In genomic region chrX:53039239-53039638, GRCh38 we compare ENCODE assay signal across 25 cellular contexts.
"Had no signal": no experiment of that assay in that cellular context is flagged by ENCODE, and none has a peak within 500 bp of the region (broad histone marks: within the 10 kb centered on the region; RNA-seq: fewer than 3 reads in every experiment).

No MANE protein-coding gene starts in this region.

- H3K27ac Mint-ChIP-seq: immature natural killer cell; naive thymus-derived CD8-positive, alpha-beta T cell; nephron; stimulated activated effector memory CD8-positive, alpha-beta T cell treated with anti-CD3 and anti-CD28 coated beads, Interleukin-12 subunit alpha, Interleukin-12 subunit beta, amount 100 ng/mL, for 72 hours; stimulated activated naive CD8-positive, alpha-beta T cell treated with anti-CD3 and anti-CD28 coated beads, Interleukin-15, Interleukin-2, amounts not matched to agents 100 ng/mL and 50 ng/mL, for 24 hours had no signal

- H3K36me3 Mint-ChIP-seq: immature natural killer cell; naive thymus-derived CD8-positive, alpha-beta T cell; stimulated activated effector memory CD8-positive, alpha-beta T cell treated with anti-CD3 and anti-CD28 coated beads, Interleukin-12 subunit alpha, Interleukin-12 subunit beta, amount 100 ng/mL, for 72 hours had no signal

- H3K4me3 Mint-ChIP-seq: immature natural killer cell; naive thymus-derived CD8-positive, alpha-beta T cell; nephron; neural crest cell; stimulated activated effector memory CD8-positive, alpha-beta T cell treated with anti-CD3 and anti-CD28 coated beads, Interleukin-12 subunit alpha, Interleukin-12 subunit beta, amount 100 ng/mL, for 72 hours; stimulated activated naive CD8-positive, alpha-beta T cell treated with anti-CD3 and anti-CD28 coated beads, Interleukin-15, Interleukin-2, amounts not matched to agents 100 ng/mL and 50 ng/mL, for 24 hours had no signal

- H3K9me3 Mint-ChIP-seq: naive thymus-derived CD8-positive, alpha-beta T cell; stimulated activated effector memory CD8-positive, alpha-beta T cell treated with anti-CD3 and anti-CD28 coated beads, Interleukin-12 subunit alpha, Interleukin-12 subunit beta, amount 100 ng/mL, for 72 hours; stimulated activated naive CD8-positive, alpha-beta T cell treated with anti-CD3 and anti-CD28 coated beads, Interleukin-15, Interleukin-2, amounts not matched to agents 100 ng/mL and 50 ng/mL, for 24 hours had no signal

- H3K4me1 Mint-ChIP-seq: immature natural killer cell; naive thymus-derived CD8-positive, alpha-beta T cell; nephron; neural crest cell; stimulated activated effector memory CD8-positive, alpha-beta T cell treated with anti-CD3 and anti-CD28 coated beads, Interleukin-12 subunit alpha, Interleukin-12 subunit beta, amount 100 ng/mL, for 72 hours had no signal

- DNase-seq: hypothalamus; immature natural killer cell; kidney; left colon; left lung; lower lobe of right lung; mammary epithelial cell; mesenchymal stem cell; naive thymus-derived CD8-positive, alpha-beta T cell; nucleus accumbens; pancreas; posterior cingulate gyrus; retina; right cardiac atrium; stimulated activated CD4-positive, alpha-beta T cell treated with anti-CD3 and anti-CD28 coated beads, Interleukin-12 subunit alpha, Interleukin-12 subunit beta, amount 100 ng/mL, for 4 hours; stimulated activated CD4-positive, alpha-beta T cell treated with anti-CD3 and anti-CD28 coated beads, Interleukin-15, amount 100 ng/mL, for 24 hours; stimulated activated CD4-positive, alpha-beta T cell treated with anti-CD3 and anti-CD28 coated beads, Interleukin-4, amount 100 ng/mL, for 24 hours; stimulated activated naive CD4-positive, alpha-beta T cell; tibial artery; upper lobe of right lung had no signal

- ATAC-seq: left colon; left lung; lower lobe of right lung; naive thymus-derived CD8-positive, alpha-beta T cell; pancreas; right cardiac atrium; sciatic nerve; stimulated activated effector memory CD8-positive, alpha-beta T cell treated with anti-CD3 and anti-CD28 coated beads, Interleukin-12 subunit alpha, Interleukin-12 subunit beta, amount 100 ng/mL, for 72 hours; upper lobe of right lung had no signal
